In genomic region chr18:35029770-35030169, GRCh38 we compare ENCODE assay signal across 8 cellular contexts. TPM values are rescaled to one million over a fixed set of nuclear protein-coding genes. Genes with fewer than 3 reads are reported as not detected.
DNase-seq lines count a peak whose midpoint lies in the region; ATAC-seq and TF ChIP-seq lines count a peak whose summit lies in the region.

No MANE protein-coding gene starts in this region.

- no peaks in the 10 kb centered on the region for H3K36me3 ChIP-seq in fibroblast of lung (ENCODE audit: control insufficient read depth, insufficient read depth, low read length)
- H3K36me3 ChIP-seq in suprapubic skin = no peaks in the 10 kb centered on the region

- 7% methylated on average over 3 of the region's 3 CpGs for WGBS in suprapubic skin

- no peaks in the 10 kb centered on the region for H3K9me3 ChIP-seq in fibroblast of lung (ENCODE audit: control insufficient read depth, insufficient read depth, low read depth, low read length)
- H3K9me3 ChIP-seq in suprapubic skin = no peaks in the 10 kb centered on the region

- H3K4me2 ChIP-seq in fibroblast of lung (ENCODE audit: extremely low read depth, insufficient read depth, low read length) = peak overlapping the region; percentile 55

- peak overlapping the region; percentile 76 for H2AFZ ChIP-seq in fibroblast of lung (ENCODE audit: low read length)

- TF ChIP-seq EP300 in suprapubic skin (IDR thresholded peaks at IDR 0.05) = no peak

- H3K27ac ChIP-seq in fibroblast of lung (ENCODE audit: insufficient read depth, low read length) (peak overlapping the region; percentile 74), suprapubic skin (no peak overlapping the region)

- no peak for TF ChIP-seq POLR2A in suprapubic skin (IDR thresholded peaks at IDR 0.05)

- H3K9ac ChIP-seq in fibroblast of lung (ENCODE audit: insufficient read depth, low read length) = no peak overlapping the region

- TF ChIP-seq CTCF in GM10266 (IDR thresholded peaks at IDR 0.05; ENCODE audit: control insufficient read depth, insufficient read depth, low read depth, missing control alignments) = no peak
- peak in 1 of 2 donors; percentile 6 for TF ChIP-seq CTCF in fibroblast of lung (conservative IDR thresholded peaks at IDR 0.05 in 1 of 2, IDR thresholded peaks at IDR 0.05 in 1 of 2; ENCODE audit: low read depth in 1 of 2, low read length in 2 of 2)
- TF ChIP-seq CTCF in suprapubic skin (IDR thresholded peaks at IDR 0.05) = peak in 1 of 2 donors; percentile 5

- H3K4me3 ChIP-seq in fibroblast of lung (replicated peaks in 1 of 4; ENCODE audit: control extremely low read depth in 1 of 4, insufficient read depth in 1 of 4, low read depth in 3 of 4, low read length in 4 of 4) (peak overlapping the region in 1 of 4 experiments; percentile 26), suprapubic skin (peak overlapping the region; percentile 35)

- no peaks in the 10 kb centered on the region for H4K20me1 ChIP-seq in fibroblast of lung (ENCODE audit: control insufficient read depth, extremely low read depth, insufficient read depth, low read length)

- peak; percentile 77 for ATAC-seq in GM21423 (IDR thresholded peaks at IDR 0.05; ENCODE audit: unreplicated experiment)

- DNase-seq in GM10266 (ENCODE audit: extremely low spot score) = peak; percentile 36
- peak; percentile 55 for DNase-seq in LHCN-M2 (ENCODE audit: low read depth)
- DNase-seq in fibroblast of lung (ENCODE audit: low read depth in 2 of 2) = peak in 1 of 2 donors; percentile 31
- no peak for DNase-seq in suprapubic skin (ENCODE audit: low spot score in 2 of 2)
- no peak for DNase-seq in NCI-H2227 treated with DMSO at 0.1 percent for 48 hours (lab: John Stamatoyannopoulos, UW)
- no peak for DNase-seq in iPS-NIHi7 (ENCODE audit: extremely low spot score)
- DNase-seq in NCI-H2171 (lab: John Stamatoyannopoulos, UW) = no peak

- no peaks in the 10 kb centered on the region for H3K79me2 ChIP-seq in fibroblast of lung (ENCODE audit: control insufficient read depth, insufficient read depth, low read length)

- H3K27me3 ChIP-seq in fibroblast of lung (ENCODE audit: control insufficient read depth, insufficient read depth, low read length) = no peaks in the 10 kb centered on the region
- H3K27me3 ChIP-seq in suprapubic skin = no peaks in the 10 kb centered on the region

- peaks cover 8% of the 10 kb centered on the region for H3K4me1 ChIP-seq in fibroblast of lung (ENCODE audit: control insufficient read depth, extremely low read depth, insufficient read depth, low read length)
- peaks cover 13% of the 10 kb centered on the region for H3K4me1 ChIP-seq in suprapubic skin

RNA-seq across cellular contexts. Expression of gene MAPRE2, which starts 11.4 kb away (rescaled TPM):
- 23.0 and 33.9 TPM in 2 replicates for total RNA-seq in LHCN-M2 (2014; rRNA removed)
- polyA plus RNA-seq in LHCN-M2 (2012) = 18.0 TPM
- total RNA-seq in fibroblast of lung = 8.2 and 18.5 TPM in 2 replicates
- polyA plus RNA-seq in fibroblast of lung = 88.1 and 95.6 TPM in 2 replicates
- polyA plus RNA-seq in fibroblast of lung (2012) = 36.1 and 39.0 TPM in 2 replicates
- polyA minus RNA-seq in fibroblast of lung (ENCODE audit: low replicate concordance) = 36.0 and 39.2 TPM in 2 replicates
- total RNA-seq in suprapubic skin = 10 to 100 TPM; 29.9 to 51.2 (median 37.2) TPM

Comparison
In these comparisons a context has a peak if more than half of its experiments do, and no peak if none do; other contexts are left out.
1. DNase-seq: peak in GM10266 (single experiment) and LHCN-M2 (single experiment); none in suprapubic skin (0 of 2), NCI-H2227 treated with DMSO at 0.1 percent for 48 hours (single experiment), iPS-NIHi7 (single experiment) and NCI-H2171 (single experiment).